8 cellular contexts compared by ENCODE assay signal in the genomic region with DNA sequence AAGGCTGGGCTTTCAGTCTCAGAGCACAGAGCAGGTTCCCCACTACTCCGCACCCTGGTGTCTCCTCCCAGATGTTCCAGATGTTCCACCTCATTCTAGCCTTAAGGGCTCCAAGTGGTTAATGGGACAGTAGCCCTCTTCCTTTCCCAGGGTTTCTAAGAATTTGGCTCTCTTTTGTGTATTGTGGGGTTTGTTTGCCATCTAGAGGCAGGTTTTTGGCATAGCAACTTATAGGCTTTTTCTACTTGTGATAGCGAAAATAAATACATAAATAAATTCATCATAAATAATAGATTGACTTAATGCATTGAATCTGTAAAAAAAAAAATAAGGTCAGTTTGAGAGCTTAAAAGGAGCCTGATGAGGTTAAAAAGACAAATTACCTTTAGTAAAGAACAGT.
DNase-seq lines count a peak whose midpoint lies in the region; ATAC-seq, FAIRE-seq and TF ChIP-seq lines count a peak whose summit lies in the region.
"Not testable (repeated sequence)": the region's sequence is repeated elsewhere in the genome, so short reads cannot be mapped to it uniquely, and the experiment has no call there.

No MANE protein-coding gene starts in this region.

- peaks cover 17% of the 10 kb centered on the region for H3K27me3 ChIP-seq in A673 (replicated peaks; ENCODE audit: insufficient read depth, low read depth, low read length, poor library complexity)
- H3K27me3 ChIP-seq in DND-41 (ENCODE audit: insufficient read depth, low read length, poor library complexity); liver (ENCODE audit: control insufficient read depth in 4 of 4, insufficient read depth in 4 of 4, low read length in 3 of 4): not testable (repeated sequence)

- not testable (repeated sequence) for H3K4me3 Mint-ChIP-seq in HFFc6, brain

- H3K36me3 ChIP-seq in A673 (ENCODE audit: insufficient read depth, low read length, poor library complexity, severe bottlenecking); DND-41 (ENCODE audit: insufficient read depth, low read length); liver (ENCODE audit: control insufficient read depth in 4 of 4, insufficient read depth in 3 of 4, low read depth in 1 of 4, low read length in 3 of 4): not testable (repeated sequence)

- not testable (repeated sequence) for BruUV-seq in A673 (replicated peaks; lab: Mats Ljungman, UMichigan)

- H3K9ac ChIP-seq in DND-41 (ENCODE audit: low read depth, low read length); liver (ENCODE audit: low read depth in 1 of 2, low read length in 2 of 2): not testable (repeated sequence)

- TF ChIP-seq CTCF in A673 (conservative IDR thresholded peaks at IDR 0.05; ENCODE audit: low read depth, low read length) (peak; percentile 35; the same call in 1 of the 2 replicates), DND-41 (IDR thresholded peaks at IDR 0.05; ENCODE audit: borderline replicate concordance, extremely low read depth, low read length, poor library complexity, severe bottlenecking) (peak; percentile 43), HFFc6 (IDR thresholded peaks at IDR 0.05) (peak; percentile 62), brain (conservative IDR thresholded peaks at IDR 0.05) (peak; percentile 53 to 60), fibroblast of pulmonary artery (IDR thresholded peaks at IDR 0.05; ENCODE audit: low read length, missing control alignments) (peak; percentile 23), liver (IDR thresholded peaks at IDR 0.05; ENCODE audit: low read depth, low read length, missing input control) (peak; percentile 21), retinal pigment epithelial cell (conservative IDR thresholded peaks at IDR 0.05; ENCODE audit: low read depth, low read length) (peak; percentile 37)

- POLR2A ChIA-PET in A673 (lab: Charles Lee; ENCODE audit: low non-redundant PET), result not testable (repeated sequence)

- not testable (repeated sequence) for H3K9me3 ChIP-seq in A673 (ENCODE audit: low read depth, low read length, poor library complexity, severe bottlenecking); DND-41 (ENCODE audit: insufficient read depth, low read length, severe bottlenecking); liver (ENCODE audit: control insufficient read depth in 4 of 4, low read length in 3 of 4)

- H3K4me3 ChIP-seq in A673 (ENCODE audit: low read depth, low read length, poor library complexity, severe bottlenecking); DND-41 (ENCODE audit: low read depth in 1 of 2, low read length in 2 of 2); fibroblast of pulmonary artery (replicated peaks; ENCODE audit: low read depth, low read length); liver (ENCODE audit: low read depth in 1 of 3, low read length in 3 of 3); retinal pigment epithelial cell (ENCODE audit: low read length): not testable (repeated sequence)

- H2AFZ ChIP-seq in DND-41 (ENCODE audit: low read depth, low read length), result not testable (repeated sequence)

- not testable (repeated sequence) for H4K20me1 ChIP-seq in DND-41 (ENCODE audit: insufficient read depth, low read length)

- peak; percentile 42 to 44 for TF ChIP-seq RAD21 in liver (IDR thresholded peaks at IDR 0.05)

- H3K36me3 Mint-ChIP-seq in HFFc6 (ENCODE audit: low read depth); brain: not testable (repeated sequence)

- H3K27ac Mint-ChIP-seq in HFFc6, brain: not testable (repeated sequence)

- not testable (repeated sequence) for H3K79me2 ChIP-seq in DND-41 (ENCODE audit: insufficient read depth, low read length)

- intact Hi-C loops in A673 (cut with micrococcal nuclease; ENCODE audit: unreplicated experiment), result not testable (repeated sequence)

- H3K27ac ChIP-seq in A673 (ENCODE audit: low read depth, low read length, poor library complexity, severe bottlenecking); DND-41 (ENCODE audit: low read length); liver (ENCODE audit: low read depth in 1 of 2, low read length in 2 of 2): not testable (repeated sequence)

- FAIRE-seq in RCC 7860 (lab: Jason Lieb, UNC), result peak; percentile 87

- not testable (repeated sequence) for H3K9me3 Mint-ChIP-seq in HFFc6, brain

- H3K4me2 ChIP-seq in DND-41 (ENCODE audit: insufficient read depth, low read length), result not testable (repeated sequence)

- H3K4me1 Mint-ChIP-seq in HFFc6 (ENCODE audit: low read depth); brain: not testable (repeated sequence)

- ATAC-seq in DND-41 (ENCODE audit: insufficient read depth, low read depth), result not testable (repeated sequence)

- not testable (repeated sequence) for H3K27me3 Mint-ChIP-seq in HFFc6 (ENCODE audit: insufficient read depth)
- peaks cover 10% of the 10 kb centered on the region for H3K27me3 Mint-ChIP-seq in brain

- not testable (repeated sequence) for H3K4me1 ChIP-seq in A673 (ENCODE audit: insufficient read depth, low read length, poor library complexity, severe bottlenecking); DND-41 (ENCODE audit: insufficient read depth, low read length); liver (ENCODE audit: control insufficient read depth in 4 of 4, insufficient read depth in 4 of 4, low read length in 3 of 4)

- WGBS in liver, result 20% methylated on average over 2 of the region's 2 CpGs

- DNase-seq in A673 (ENCODE audit: low spot score); DND-41; HFFc6; RCC 7860 (ENCODE audit: low spot score); fibroblast of pulmonary artery (ENCODE audit: low read depth); retinal pigment epithelial cell (ENCODE audit: low read depth): not testable (repeated sequence)

- CTCF ChIA-PET in A673 (lab: Charles Lee), result not testable (repeated sequence)
